In genomic region chr14:75295061-75295461, GRCh38 we compare ENCODE assay signal across 8 cellular contexts. TPM values are rescaled to one million over a fixed set of nuclear protein-coding genes. Genes with fewer than 3 reads are reported as not detected.
A peak's percentile ranks its signal among the peaks of the same experiment; 100 is the strongest.
DNase-seq lines count a peak whose midpoint lies in the region; TF ChIP-seq lines count a peak whose summit lies in the region.

No MANE protein-coding gene starts in this region.

- H3K4me1 ChIP-seq in fibroblast of lung (ENCODE audit: control insufficient read depth, extremely low read depth, insufficient read depth, low read length): peaks cover 10% of the 10 kb centered on the region
- peaks cover 34% of the 10 kb centered on the region for H3K4me1 ChIP-seq in vagina

- H3K36me3 ChIP-seq in H7 (replicated peaks; ENCODE audit: control insufficient read depth, insufficient read depth, low read length) (no peaks in the 10 kb centered on the region), fibroblast of lung (ENCODE audit: control insufficient read depth, insufficient read depth, low read length) (no peaks in the 10 kb centered on the region), vagina (no peaks in the 10 kb centered on the region)

- H4K20me1 ChIP-seq in fibroblast of lung (ENCODE audit: control insufficient read depth, extremely low read depth, insufficient read depth, low read length): no peaks in the 10 kb centered on the region

- peak overlapping the region; percentile 99 for H3K4me2 ChIP-seq in fibroblast of lung (ENCODE audit: extremely low read depth, insufficient read depth, low read length)

- H2AFZ ChIP-seq in fibroblast of lung (ENCODE audit: low read length): no peak overlapping the region

- H3K27me3 ChIP-seq in AG04450 (ENCODE audit: control insufficient read depth, insufficient read depth, low read length) (peaks cover 2% of the 10 kb centered on the region), H7 (ENCODE audit: control insufficient read depth, insufficient read depth, low read length) (no peaks in the 10 kb centered on the region), fibroblast of lung (ENCODE audit: control insufficient read depth, insufficient read depth, low read length) (peaks cover 7% of the 10 kb centered on the region), vagina (no peaks in the 10 kb centered on the region)

- POLR2A ChIA-PET in AG04450 (lab: Yijun Ruan, JAX): interaction anchor here (0.6 to 2.1 kb wide), 5 partner anchors 16 to 168 kb away, joined by 3 to 13 read pairs (median 7); partner anchors contain the start of genes FOS and NEK9

- CTCF ChIA-PET in AG04450 (lab: Charles Lee): interaction anchor here (0.6 to 6.1 kb wide), 20 partner anchors 8 to 688 kb away, joined by 3 to 48 read pairs (median 4); no protein-coding TSS in a partner anchor

- H3K4me3 ChIP-seq in AG04450 (ENCODE audit: low read depth, low read length): peak overlapping the region; percentile 80
- peak overlapping the region; percentile 74 for H3K4me3 ChIP-seq in H7 (ENCODE audit: insufficient read depth, low read depth, low read length)
- H3K4me3 ChIP-seq in WI38 (ENCODE audit: low read depth, low read length): peak overlapping the region; percentile 74
- peak overlapping the region; percentile 40 to 83 (median 72) for H3K4me3 ChIP-seq in fibroblast of lung (replicated peaks in 1 of 4; ENCODE audit: control extremely low read depth in 1 of 4, insufficient read depth in 1 of 4, low read depth in 3 of 4, low read length in 4 of 4)
- H3K4me3 ChIP-seq in vagina: peak overlapping the region; percentile 61 to 78

- H3K9me3 ChIP-seq in AG04450 (ENCODE audit: control insufficient read depth, insufficient read depth, low read length) (no peaks in the 10 kb centered on the region), fibroblast of lung (ENCODE audit: control insufficient read depth, insufficient read depth, low read depth, low read length) (no peaks in the 10 kb centered on the region), vagina (no peaks in the 10 kb centered on the region)

- no peak for TF ChIP-seq POLR2A in vagina (IDR thresholded peaks at IDR 0.05)

- intact Hi-C loops in vagina (cut with DNase I): loop anchor here (2.0 kb wide), 1 partner anchor 16 kb away; the partner anchor contains the start of gene FOS

- H3K79me2 ChIP-seq in fibroblast of lung (ENCODE audit: control insufficient read depth, insufficient read depth, low read length): no peaks in the 10 kb centered on the region

- no peak for DNase-seq in AG04450 (ENCODE audit: low read depth, low spot score)
- peak; percentile 80 for DNase-seq in H7
- DNase-seq in fibroblast of lung (ENCODE audit: low read depth in 2 of 2): peak; percentile 82 to 84
- peak; percentile 63 for DNase-seq in myocyte (ENCODE audit: low read depth)
- no peak for DNase-seq in vagina (ENCODE audit: extremely low spot score in 2 of 2)
- DNase-seq in GOT3 (lab: John Stamatoyannopoulos, UW): no peak
- no peak for DNase-seq in activated CD4-positive, CD25-positive, alpha-beta regulatory T cell (lab: John Stamatoyannopoulos, UW)

- H3K27ac ChIP-seq in AG04450 (ENCODE audit: low read depth, low read length) (peak overlapping the region; percentile 21), fibroblast of lung (ENCODE audit: insufficient read depth, low read length) (peak overlapping the region; percentile 94), vagina (peak overlapping the region; percentile 96)

- H3K9ac ChIP-seq in fibroblast of lung (ENCODE audit: insufficient read depth, low read length): peak overlapping the region; percentile 83

- TF ChIP-seq CTCF in AG04450 (IDR thresholded peaks at IDR 0.05; ENCODE audit: low read depth, low read length): no peak
- TF ChIP-seq CTCF in WI38 (IDR thresholded peaks at IDR 0.05; ENCODE audit: low read depth, low read length): no peak
- TF ChIP-seq CTCF in fibroblast of lung (conservative IDR thresholded peaks at IDR 0.05 in 1 of 2, IDR thresholded peaks at IDR 0.05 in 1 of 2; ENCODE audit: low read depth in 1 of 2, low read length in 2 of 2): no peak
- TF ChIP-seq CTCF in vagina (IDR thresholded peaks at IDR 0.05): peak in 1 of 3 experiments; percentile 20

RNA-seq across cellular contexts. Expression of gene FOS, which starts 16.4 kb away (rescaled TPM):
- polyA plus RNA-seq in AG04450 (2011; rRNA removed) (30.6 and 55.8 TPM in 2 replicates), fibroblast of lung (24.6 and 347 TPM in 2 replicates)
- polyA minus RNA-seq in AG04450 (2011; rRNA and poly(A)+ RNA removed): 112 and 193 TPM in 2 replicates
- total RNA-seq in H7 (2014; rRNA removed; shearing (Covaris generic)): 14.2 and 217 TPM in 2 replicates
- total RNA-seq in fibroblast of lung (71.4 and 178 TPM in 2 replicates), myocyte (22.7 and 26.5 TPM in 2 replicates), vagina (884 TPM)
- polyA plus RNA-seq in fibroblast of lung (2012): 20.7 and 373 TPM in 2 replicates
- 80.6 and 399 TPM in 2 replicates for polyA minus RNA-seq in fibroblast of lung (ENCODE audit: low replicate concordance)
- 2.0 TPM for polyA plus RNA-seq in myocyte (2012)

Comparison
In these comparisons a context has a peak if more than half of its experiments do, and no peak if none do; other contexts are left out.
1. DNase-seq: peak in H7 (single experiment), fibroblast of lung (2 of 2) and myocyte (single experiment); none in AG04450 (single experiment), vagina (0 of 2), GOT3 (single experiment) and activated CD4-positive, CD25-positive, alpha-beta regulatory T cell (0 of 4).
2. H3K27ac ChIP-seq: peak in every context shown above with its lines; median percentile 96 in vagina; 94 in fibroblast of lung; 21 in AG04450.
3. Peak in every context shown above with its lines, with median percentiles within 50 percentile points of each other: H3K4me3 ChIP-seq.